Comparison of ENCODE assay signal across 2 cellular contexts in the genomic region with DNA sequence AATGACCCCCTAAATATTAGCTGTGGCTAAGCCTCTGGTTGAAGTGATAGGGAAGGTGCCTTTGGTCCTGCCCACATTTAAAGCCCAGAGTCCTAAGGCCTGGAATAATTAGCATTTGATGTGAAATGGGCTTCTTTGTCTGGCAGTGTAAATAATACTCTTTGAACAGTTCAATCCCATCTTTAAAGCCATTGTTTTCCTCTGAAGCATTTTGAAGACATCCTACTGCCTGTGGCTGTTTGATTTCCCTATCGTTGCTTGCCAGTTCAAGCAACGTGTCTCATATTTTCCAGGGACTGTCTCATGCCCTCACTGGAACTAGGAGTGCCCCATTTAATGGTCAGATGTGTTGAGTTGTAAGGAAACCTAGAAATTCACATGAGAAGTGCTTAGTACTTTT.
TF ChIP-seq lines count a peak whose summit lies in the region.

No MANE protein-coding gene starts in this region.

TF ChIP-seq in HepG2, 621 proteins besides CTCF, POLR2A, EP300 and RAD21:
- TF ChIP-seq ZNF777 (CRISPR knock-in tag; IDR thresholded peaks at IDR 0.05) (no peak), SOX5 (CRISPR knock-in tag; IDR thresholded peaks at IDR 0.05; ENCODE audit: borderline replicate concordance) (peak; percentile 21; the same call in 1 of the 2 replicates), SOX13 (IDR thresholded peaks at IDR 0.05) (no peak), SOX13 (CRISPR knock-in tag; conservative IDR thresholded peaks at IDR 0.05 in 1 of 2, IDR thresholded peaks at IDR 0.05 in 1 of 2) (peak in 1 of 2 experiments; percentile 6; a peak in 1 of 4 replicates)
TF ChIP-seq in HepG2: peak in this region for 2.

TF ChIP-seq in endothelial cell of umbilical vein, 7 proteins besides CTCF, POLR2A, EP300 and RAD21:
- no peak for TF ChIP-seq POLR2AphosphoS5 (IDR thresholded peaks at IDR 0.05; ENCODE audit: insufficient read depth, low read depth, low read length)
- no peak for TF ChIP-seq GATA2 (IDR thresholded peaks at IDR 0.05; ENCODE audit: insufficient read depth, insufficient read length, low read depth, low read length)
- no peak for TF ChIP-seq FOS (IDR thresholded peaks at IDR 0.05; ENCODE audit: borderline replicate concordance, insufficient read depth, low read length)
- TF ChIP-seq MYC (IDR thresholded peaks at IDR 0.05; ENCODE audit: low read depth, low read length), result no peak
- TF ChIP-seq, protein P1, sequence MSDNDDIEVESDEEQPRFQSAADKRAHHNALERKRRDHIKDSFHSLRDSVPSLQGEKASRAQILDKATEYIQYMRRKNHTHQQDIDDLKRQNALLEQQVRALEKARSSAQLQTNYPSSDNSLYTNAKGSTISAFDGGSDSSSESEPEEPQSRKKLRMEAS (IDR thresholded peaks at IDR 0.05; ENCODE audit: insufficient read depth, insufficient read length), result no peak
- TF ChIP-seq EZH2 (IDR thresholded peaks at IDR 0.05; ENCODE audit: borderline replicate concordance, low read depth, low read length, severe bottlenecking), result no peak
- TF ChIP-seq JUN (IDR thresholded peaks at IDR 0.05; ENCODE audit: borderline replicate concordance, insufficient read depth, insufficient read length, low read depth), result no peak
